ENCODE assay signal across 8 cellular contexts in genomic region chr4:1207603-1208265, GRCh38. TPM values are rescaled to one million over a fixed set of nuclear protein-coding genes. Genes with fewer than 3 reads are reported as not detected.
DNase-seq lines count a peak whose midpoint lies in the region; TF ChIP-seq lines count a peak whose summit lies in the region.
"Had no signal": no experiment of that assay in that cellular context is flagged by ENCODE, and none has a peak within 500 bp of the region (broad histone marks: within the 10 kb centered on the region; RNA-seq: fewer than 3 reads in every experiment).

No MANE protein-coding gene starts in this region.

- DNase-seq in M059J (ENCODE audit: low read depth) (peak; percentile 24), cerebellum (ENCODE audit: low spot score) (peak; percentile 72), superior temporal gyrus (ENCODE audit: extremely low spot score) (peak; percentile 72), OCI-M1 (lab: John Stamatoyannopoulos, UW) (no peak), GM13976 (ENCODE audit: low spot score) (no peak)
- no peak for DNase-seq in effector CD8-positive, alpha-beta T cell (lab: John Stamatoyannopoulos, UW)
- DNase-seq: SHP77 treated with DMSO at 0.1 percent for 48 hours had no signal

- in situ Hi-C loops in GM13976 (cut with MboI; ENCODE audit: low sequenced_read_pairs, unreplicated experiment) = no loop called here

- peak overlapping the region; percentile 73 for H3K27ac ChIP-seq in layer of hippocampus (ENCODE audit: low read depth, low read length)

- no peaks in the 10 kb centered on the region for H3K27me3 ChIP-seq in layer of hippocampus (ENCODE audit: control insufficient read depth, insufficient read depth, low read length)

- no peak for TF ChIP-seq CTCF in GM13976 (IDR thresholded peaks at IDR 0.05; ENCODE audit: borderline replicate concordance, control extremely low read depth, extremely low read depth, insufficient read depth, missing control alignments)

RNA-seq across cellular contexts. Expression of gene SPON2, which starts 35.4 kb away (rescaled TPM):
- 0.07 TPM in 1 of 2 replicates, not detected in the other for total RNA-seq in M059J (2014; rRNA removed; shearing (Covaris generic))
- 21.9 TPM for total RNA-seq in cerebellum

RNA-seq across cellular contexts. Expression of gene CTBP1, which starts 41.2 kb away (rescaled TPM):
- total RNA-seq in M059J (2014; rRNA removed; shearing (Covaris generic)) = 101 and 166 TPM in 2 replicates
- 163 TPM for total RNA-seq in cerebellum

Comparison
In these comparisons a context has a peak if more than half of its experiments do, and no peak if none do; other contexts are left out.
1. DNase-seq: peak in M059J (single experiment), cerebellum (single experiment) and superior temporal gyrus (single experiment); none in effector CD8-positive, alpha-beta T cell (single experiment), OCI-M1 (single experiment) and GM13976 (single experiment).
2. RNA of gene SPON2, which starts 35.4 kb away (total RNA-seq): 21.9 TPM in cerebellum (single experiment); 0.07 TPM in M059J; every median in the first group is over 10 times any median in the second.